Comparison of ENCODE assay signal across 21 cellular contexts in the genomic region with DNA sequence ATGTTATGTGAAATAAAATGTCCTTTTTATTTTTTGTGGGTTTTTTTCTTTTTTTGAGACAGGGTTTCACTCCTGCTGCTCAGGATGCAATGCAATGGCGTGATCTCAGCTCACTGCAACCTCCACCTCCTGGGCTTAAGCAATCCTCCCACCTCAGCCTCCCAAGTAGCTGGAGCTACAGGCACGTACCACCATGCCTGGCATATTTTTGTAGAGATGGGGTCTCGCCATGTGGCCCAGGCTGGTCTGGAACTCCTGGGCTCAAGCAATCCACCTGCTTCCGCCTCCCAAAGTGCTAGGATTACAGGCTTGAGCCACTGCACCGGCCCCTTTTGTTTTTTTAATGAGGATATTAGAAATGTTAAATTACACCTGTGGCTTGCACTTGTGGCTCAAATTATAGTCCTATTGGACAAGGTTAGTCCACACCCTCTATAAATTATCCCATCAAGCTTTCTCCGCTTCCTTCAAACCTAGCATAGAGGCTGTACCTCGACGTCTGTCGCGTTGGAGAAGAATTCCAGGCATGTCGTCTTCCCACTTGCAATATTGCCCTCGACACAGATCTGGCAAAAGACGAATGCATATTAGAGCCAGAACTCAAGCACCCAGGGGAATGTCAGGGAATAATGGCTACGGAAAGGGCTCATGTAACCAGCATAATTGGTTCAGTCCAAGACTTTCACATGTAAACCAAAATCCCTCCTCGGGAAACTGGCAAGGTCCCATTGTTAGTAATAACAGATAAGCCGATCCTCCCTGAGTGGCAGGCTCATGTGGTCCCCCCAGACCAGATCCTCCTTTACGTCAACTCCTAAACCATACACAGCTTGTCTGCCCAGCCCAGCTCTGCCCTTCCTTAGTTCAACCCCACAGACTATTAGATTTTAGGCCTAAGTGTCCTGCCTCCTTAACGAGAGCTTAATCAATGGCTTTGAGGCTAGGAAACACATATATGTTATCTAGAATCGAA. TPM values are rescaled to one million over a fixed set of nuclear protein-coding genes. Genes with fewer than 3 reads are reported as not detected.
"Had no signal": no experiment of that assay in that cellular context is flagged by ENCODE, and none has a peak within 500 bp of the region (broad histone marks: within the 10 kb centered on the region; RNA-seq: fewer than 3 reads in every experiment).

No MANE protein-coding gene starts in this region.

- DNase-seq: activated CD8-positive, alpha-beta T cell treated with anti-CD3 and anti-CD28 coated beads for 36 hours; activated naive CD4-positive, alpha-beta T cell treated with Interleukin-2 at 50 U/mL for 16 hours; anterior cingulate cortex; brain microvascular endothelial cell; cortex of kidney; effector CD4-positive, alpha-beta T cell; esophagus squamous epithelium; hypothalamus; midbrain; stimulated activated CD4-positive, alpha-beta T cell treated with anti-CD3 and anti-CD28 coated beads, Interleukin-2, amount 100 ng/mL, for 48 hours; tibial artery had no signal

- H3K9ac ChIP-seq: parathyroid adenoma had no signal

- H3K4me3 ChIP-seq: esophagus squamous epithelium, lung, tibial artery had no signal

- H3K4me1 ChIP-seq: parathyroid adenoma had no signal

- H3K27ac ChIP-seq: brain microvascular endothelial cell, esophagus squamous epithelium, parathyroid adenoma, tibial artery, VCaP had no signal

- H3K9me3 ChIP-seq: esophagus squamous epithelium, neutrophil, tibial artery had no signal

- H3K27me3 ChIP-seq: brain microvascular endothelial cell, esophagus squamous epithelium, neutrophil, tibial artery had no signal

- ATAC-seq: activated CD8-positive, alpha-beta T cell treated with anti-CD3 and anti-CD28 coated beads for 36 hours; stimulated activated memory B cell treated with anti-CD40 and anti-IgM and Interleukin-4, amounts not matched to agents 10 μg/mL and 1 μg/mL and 100 μg/mL, for 72 hours had no signal

RNA-seq across cellular contexts. Expression of a gene that starts 24.6 kb away (rescaled TPM):
- total RNA-seq: skeletal muscle tissue had no signal

RNA-seq across cellular contexts. Expression of a gene that starts 37.6 kb away (rescaled TPM):
- total RNA-seq: endothelial cell of umbilical vein, esophagus squamous epithelium, fibroblast of villous mesenchyme, glomerular endothelial cell, renal cortical epithelial cell, skeletal muscle tissue had no signal
- polyA plus RNA-seq: endothelial cell of umbilical vein had no signal
